ENCODE assay signal across 8 cellular contexts in the genomic region with DNA sequence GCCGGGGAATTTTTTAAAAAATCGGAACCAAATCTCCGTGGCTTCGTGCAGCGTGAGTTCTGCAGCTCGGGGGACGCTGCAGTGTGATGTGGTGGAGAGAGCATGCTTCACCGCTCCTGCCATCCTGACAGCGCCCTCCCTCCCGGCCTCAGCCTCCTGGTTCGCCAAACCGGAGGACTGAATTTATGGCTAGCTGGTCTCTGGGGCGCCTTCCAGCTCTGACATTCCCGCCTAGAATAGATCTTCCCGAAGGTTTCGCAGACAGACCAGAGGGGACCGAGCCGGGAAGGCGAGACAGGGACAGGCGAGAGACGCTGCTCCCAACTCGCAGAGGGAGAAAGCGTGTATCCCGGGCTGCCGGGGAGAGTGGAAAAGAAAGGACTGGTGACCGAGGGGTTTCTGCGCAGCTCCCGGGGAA. TPM values are rescaled to one million over a fixed set of nuclear protein-coding genes. Genes with fewer than 3 reads are reported as not detected.
DNase-seq lines count a peak whose midpoint lies in the region; ATAC-seq and TF ChIP-seq lines count a peak whose summit lies in the region.

No MANE protein-coding gene starts in this region.

- peak overlapping the region; percentile 85 for H3K4me3 Mint-ChIP-seq in activated naive CD8-positive, alpha-beta T cell

- BruUV-seq in A673 (replicated peaks; lab: Mats Ljungman, UMichigan): no TSS peak

- H3K4me1 Mint-ChIP-seq in activated naive CD8-positive, alpha-beta T cell (ENCODE audit: low read depth): peaks cover 47% of the 10 kb centered on the region

- POLR2A ChIA-PET in A673 (lab: Charles Lee; ENCODE audit: low non-redundant PET): no interaction called here

- peaks cover 50% of the 10 kb centered on the region for H3K27me3 ChIP-seq in A673 (replicated peaks; ENCODE audit: insufficient read depth, low read depth, low read length, poor library complexity)
- H3K27me3 ChIP-seq in ovary: no peaks in the 10 kb centered on the region

- intact Hi-C loops in A673 (cut with micrococcal nuclease; ENCODE audit: unreplicated experiment) (no loop called here), left cardiac atrium (cut with DNase I) (no loop called here), ovary (cut with DNase I) (no loop called here)

- peaks cover 3% of the 10 kb centered on the region for H3K36me3 Mint-ChIP-seq in activated naive CD8-positive, alpha-beta T cell

- ATAC-seq in GM21390 (IDR thresholded peaks at IDR 0.05; ENCODE audit: unreplicated experiment): peak; percentile 8
- peak; percentile 41 to 60 for ATAC-seq in left cardiac atrium
- ATAC-seq in GM21529 (IDR thresholded peaks at IDR 0.05; ENCODE audit: unreplicated experiment): no peak

- H3K4me3 ChIP-seq in A673 (ENCODE audit: low read depth, low read length, poor library complexity, severe bottlenecking) (peak overlapping the region; percentile 25), ovary (peak overlapping the region; percentile 48)

- DNase-seq in A673 (ENCODE audit: low spot score): no peak
- peak; percentile 28 for DNase-seq in left cardiac atrium
- peak in 2 of 5 donors; percentile 16 to 42 for DNase-seq in ovary
- no peak for DNase-seq in SIG-M5 treated with dmso at 0.1 percent for 504 hours (lab: John Stamatoyannopoulos, UW; ENCODE audit: unreplicated experiment)
- no peak for DNase-seq in NCI-H446 treated with DMSO at 0.1 percent for 48 hours (lab: John Stamatoyannopoulos, UW)

- CTCF ChIA-PET in A673 (lab: Charles Lee): no interaction called here

- H3K4me1 ChIP-seq in A673 (ENCODE audit: insufficient read depth, low read length, poor library complexity, severe bottlenecking) (no peaks in the 10 kb centered on the region), ovary (ENCODE audit: insufficient read depth) (peaks cover 5% of the 10 kb centered on the region)

- 0 to 1% (median 0%) methylated on average over 28 of the region's 28 CpGs for WGBS in ovary, 3 donors

- H3K9me3 ChIP-seq in A673 (ENCODE audit: low read depth, low read length, poor library complexity, severe bottlenecking) (no peaks in the 10 kb centered on the region), ovary (no peaks in the 10 kb centered on the region)

- TF ChIP-seq CTCF in A673 (conservative IDR thresholded peaks at IDR 0.05; ENCODE audit: low read depth, low read length) (no peak), ovary (IDR thresholded peaks at IDR 0.05) (no peak)

- no peaks in the 10 kb centered on the region for H3K36me3 ChIP-seq in A673 (ENCODE audit: insufficient read depth, low read length, poor library complexity, severe bottlenecking)
- H3K36me3 ChIP-seq in ovary: no peaks in the 10 kb centered on the region

- peaks cover 27% of the 10 kb centered on the region for H3K27me3 Mint-ChIP-seq in activated naive CD8-positive, alpha-beta T cell

- TF ChIP-seq EP300 in ovary (IDR thresholded peaks at IDR 0.05): no peak

- peak overlapping the region; percentile 22 for H3K27ac Mint-ChIP-seq in activated naive CD8-positive, alpha-beta T cell

- no peaks in the 10 kb centered on the region for H3K9me3 Mint-ChIP-seq in activated naive CD8-positive, alpha-beta T cell (ENCODE audit: low read depth)

- no peak for TF ChIP-seq POLR2A in ovary (IDR thresholded peaks at IDR 0.05)

- no peak overlapping the region for H3K27ac ChIP-seq in A673 (ENCODE audit: low read depth, low read length, poor library complexity, severe bottlenecking)
- no peak overlapping the region for H3K27ac ChIP-seq in ovary

RNA-seq across cellular contexts. Expression of a gene that starts 25.9 kb away (rescaled TPM):
- total RNA-seq in A673 (2021): not detected in 2 replicates
- 10 to 100 TPM in 1 of 2 donors, 1 to 10 TPM in 1; 9.6 to 17.1 TPM for total RNA-seq in left cardiac atrium
- 10 to 100 TPM in 2 of 7 donors, 1 to 10 TPM in 5; 2.1 to 22.2 (median 7.6) TPM for total RNA-seq in ovary
- 10 to 100 TPM in 1 of 2 donors, 1 to 10 TPM in 1; 8.8 to 14.8 TPM for polyA plus RNA-seq in ovary
